11 cellular contexts compared by ENCODE assay signal in genomic region chr22:43789452-43789851, GRCh38. TPM values are rescaled to one million over a fixed set of nuclear protein-coding genes. Genes with fewer than 3 reads are reported as not detected.
DNase-seq lines count a peak whose midpoint lies in the region; ATAC-seq and TF ChIP-seq lines count a peak whose summit lies in the region.
"Had no signal": no experiment of that assay in that cellular context is flagged by ENCODE, and none has a peak within 500 bp of the region (broad histone marks: within the 10 kb centered on the region; RNA-seq: fewer than 3 reads in every experiment).

No MANE protein-coding gene starts in this region.

- POLR2A ChIA-PET in activated CD4-positive, alpha-beta T cell treated with anti-CD3 and anti-CD28 coated beads for 36 hours (lab: Charles Lee): no interaction called here

- H3K36me3 ChIP-seq in SJSA1: no peaks in the 10 kb centered on the region
- H3K36me3 ChIP-seq in rectal smooth muscle tissue (ENCODE audit: control insufficient read depth, insufficient read depth, low read length): no peaks in the 10 kb centered on the region
- H3K36me3 ChIP-seq in tibial nerve: peaks cover 0 to 7% (median 0%) of the 10 kb centered on the region in 3 donors

- 45 to 50% methylated on average over 7 of the region's 7 CpGs for WGBS in tibial nerve, 2 donors

- H3K4me3 ChIP-seq in SJSA1: no peak overlapping the region
- H3K4me3 ChIP-seq in rectal smooth muscle tissue (ENCODE audit: low read length): no peak overlapping the region
- no peak overlapping the region for H3K4me3 ChIP-seq in tibial nerve

- no peak overlapping the region for H3K27ac Mint-ChIP-seq in Calu3 (ENCODE audit: unreplicated experiment)
- no peak overlapping the region for H3K27ac Mint-ChIP-seq in activated CD4-positive, alpha-beta T cell treated with anti-CD3 and anti-CD28 coated beads for 36 hours
- H3K27ac Mint-ChIP-seq: naive thymus-derived CD4-positive, alpha-beta T cell had no signal

- H3K27me3 Mint-ChIP-seq in Calu3 (ENCODE audit: unreplicated experiment): no peaks in the 10 kb centered on the region
- peaks cover 7% of the 10 kb centered on the region for H3K27me3 Mint-ChIP-seq in activated CD4-positive, alpha-beta T cell treated with anti-CD3 and anti-CD28 coated beads for 36 hours

- no peak for TF ChIP-seq EP300 in tibial nerve (IDR thresholded peaks at IDR 0.05)

- H3K27ac ChIP-seq in SJSA1 (no peak overlapping the region), rectal smooth muscle tissue (ENCODE audit: low read depth, low read length) (peak overlapping the region; percentile 18), tibial nerve (no peak overlapping the region)

- CTCF ChIA-PET in Calu3 (lab: Charles Lee): interaction anchor here (0.6 to 1.0 kb wide), 2 partner anchors 11 to 1903 kb away, joined by 3 to 5 read pairs; no protein-coding TSS in a partner anchor
- CTCF ChIA-PET in activated CD4-positive, alpha-beta T cell treated with anti-CD3 and anti-CD28 coated beads for 36 hours (lab: Charles Lee): interaction anchor here (0.7 kb wide), 1 partner anchor 95 kb away, joined by 4 read pairs; no protein-coding TSS in a partner anchor

- H3K4me3 Mint-ChIP-seq in Calu3 (ENCODE audit: low read depth, unreplicated experiment): no peak overlapping the region
- no peak overlapping the region for H3K4me3 Mint-ChIP-seq in activated CD4-positive, alpha-beta T cell treated with anti-CD3 and anti-CD28 coated beads for 36 hours
- H3K4me3 Mint-ChIP-seq: naive thymus-derived CD4-positive, alpha-beta T cell had no signal

- BruUV-seq in Calu3 (replicated peaks; lab: Mats Ljungman, UMichigan): no TSS peak

- peak; percentile 15 for DNase-seq in Calu3
- DNase-seq in SJSA1 (ENCODE audit: low read depth in 1 of 2, low spot score in 2 of 2): peak; percentile 35 to 51
- DNase-seq in fibroblast of the conjunctiva (ENCODE audit: low read depth): peak; percentile 62
- no peak for DNase-seq in activated CD4-positive, alpha-beta T cell treated with anti-CD3 and anti-CD28 coated beads for 36 hours
- no peak for DNase-seq in tibial nerve (ENCODE audit: low spot score in 2 of 2)
- DNase-seq in activated CD4-positive, alpha-beta T cell treated with anti-CD3 and anti-CD28 coated beads for 4 hours: no peak
- DNase-seq: activated naive CD4-positive, alpha-beta T cell treated with Interleukin-2 at 50 U/mL for 16 hours; DMS79 treated with DMSO at 0.1 percent for 48 hours; naive thymus-derived CD4-positive, alpha-beta T cell had no signal

- TF ChIP-seq CTCF in Calu3 (IDR thresholded peaks at IDR 0.05; ENCODE audit: unreplicated experiment) (no peak), tibial nerve (IDR thresholded peaks at IDR 0.05) (no peak)

- H3K4me1 Mint-ChIP-seq in Calu3 (ENCODE audit: low read depth, unreplicated experiment): peaks cover 8% of the 10 kb centered on the region
- H3K4me1 Mint-ChIP-seq in activated CD4-positive, alpha-beta T cell treated with anti-CD3 and anti-CD28 coated beads for 36 hours: no peaks in the 10 kb centered on the region
- H3K4me1 Mint-ChIP-seq: naive thymus-derived CD4-positive, alpha-beta T cell had no signal

- H3K27me3 ChIP-seq in SJSA1 (replicated peaks) (no peaks in the 10 kb centered on the region), rectal smooth muscle tissue (ENCODE audit: control insufficient read depth, insufficient read depth, low read length) (no peaks in the 10 kb centered on the region), tibial nerve (no peaks in the 10 kb centered on the region)

- ATAC-seq in activated CD4-positive, alpha-beta T cell treated with anti-CD3 and anti-CD28 coated beads for 36 hours: no peak
- ATAC-seq in GM21515 (IDR thresholded peaks at IDR 0.05; ENCODE audit: unreplicated experiment): no peak
- ATAC-seq: naive thymus-derived CD4-positive, alpha-beta T cell had no signal

- peaks cover 5% of the 10 kb centered on the region for H3K4me1 ChIP-seq in SJSA1 (replicated peaks)
- H3K4me1 ChIP-seq in rectal smooth muscle tissue (ENCODE audit: control insufficient read depth, insufficient read depth, low read length): no peaks in the 10 kb centered on the region
- H3K4me1 ChIP-seq in tibial nerve: no peaks in the 10 kb centered on the region

- no peaks in the 10 kb centered on the region for H3K9me3 ChIP-seq in SJSA1 (replicated peaks)
- H3K9me3 ChIP-seq in tibial nerve: peaks cover 0 to 18% (median 3%) of the 10 kb centered on the region in 4 donors

- H3K9me3 Mint-ChIP-seq in Calu3 (ENCODE audit: low read depth, unreplicated experiment): no peaks in the 10 kb centered on the region
- H3K9me3 Mint-ChIP-seq in activated CD4-positive, alpha-beta T cell treated with anti-CD3 and anti-CD28 coated beads for 36 hours (ENCODE audit: low read depth): no peaks in the 10 kb centered on the region
- H3K9me3 Mint-ChIP-seq: naive thymus-derived CD4-positive, alpha-beta T cell had no signal

- no peak for TF ChIP-seq POLR2A in tibial nerve (IDR thresholded peaks at IDR 0.05)

- no peak overlapping the region for H3K9ac ChIP-seq in rectal smooth muscle tissue (ENCODE audit: low read length)

- H3K36me3 Mint-ChIP-seq in Calu3 (ENCODE audit: insufficient read depth, unreplicated experiment): no peaks in the 10 kb centered on the region
- no peaks in the 10 kb centered on the region for H3K36me3 Mint-ChIP-seq in activated CD4-positive, alpha-beta T cell treated with anti-CD3 and anti-CD28 coated beads for 36 hours (ENCODE audit: low read depth)
- H3K36me3 Mint-ChIP-seq: naive thymus-derived CD4-positive, alpha-beta T cell had no signal

- intact Hi-C loops in Calu3 (cut with micrococcal nuclease; ENCODE audit: unreplicated experiment): no loop called here
- intact Hi-C loops in activated CD4-positive, alpha-beta T cell treated with anti-CD3 and anti-CD28 coated beads for 36 hours (cut with DNase I, micrococcal nuclease): no loop called here

RNA-seq across cellular contexts. Expression of gene EFCAB6, which starts 22.7 kb away (rescaled TPM):
- total RNA-seq in Calu3 (2022) (2.2 and 2.3 TPM in 2 replicates), tibial nerve (1 to 10 TPM; 3.3 to 9.2 (median 6.8) TPM)
- 0.50 TPM in 1 of 2 replicates, not detected in the other for total RNA-seq in SJSA1 (2014; rRNA removed; shearing (Covaris generic))
- total RNA-seq in activated CD4-positive, alpha-beta T cell treated with anti-CD3 and anti-CD28 coated beads for 36 hours: under 1 TPM; 0.56 to 0.71 TPM

Comparison
In these comparisons a context has a peak if more than half of its experiments do, and no peak if none do; other contexts are left out.
1. DNase-seq: peak in Calu3 (single experiment), SJSA1 (2 of 2) and fibroblast of the conjunctiva (single experiment); none in activated CD4-positive, alpha-beta T cell treated with anti-CD3 and anti-CD28 coated beads for 36 hours (single experiment), tibial nerve (0 of 2) and activated CD4-positive, alpha-beta T cell treated with anti-CD3 and anti-CD28 coated beads for 4 hours (0 of 2).